ENCODE assay signal across 2 cellular contexts in genomic region chr4:103425406-103425805, GRCh38.
TF ChIP-seq lines count a peak whose summit lies in the region.

No MANE protein-coding gene starts in this region.

TF ChIP-seq in A549, 52 proteins besides CTCF, POLR2A, EP300 and RAD21 (continued from another document):
- TF ChIP-seq HOXB13 (CRISPR knock-in tag; IDR thresholded peaks at IDR 0.05; ENCODE audit: low read depth) (no peak), KDM1A (IDR thresholded peaks at IDR 0.05; ENCODE audit: low read depth) (no peak), GATA3 (IDR thresholded peaks at IDR 0.05; ENCODE audit: borderline replicate concordance) (no peak), HDAC2 (IDR thresholded peaks at IDR 0.05) (no peak), ZNF302 (CRISPR knock-in tag; IDR thresholded peaks at IDR 0.05) (no peak)
TF ChIP-seq in A549: peak in this region for 0.

TF ChIP-seq in GM23338, 12 proteins besides CTCF, POLR2A, EP300 and RAD21 (continued from another document):
- TF ChIP-seq, protein P1, sequence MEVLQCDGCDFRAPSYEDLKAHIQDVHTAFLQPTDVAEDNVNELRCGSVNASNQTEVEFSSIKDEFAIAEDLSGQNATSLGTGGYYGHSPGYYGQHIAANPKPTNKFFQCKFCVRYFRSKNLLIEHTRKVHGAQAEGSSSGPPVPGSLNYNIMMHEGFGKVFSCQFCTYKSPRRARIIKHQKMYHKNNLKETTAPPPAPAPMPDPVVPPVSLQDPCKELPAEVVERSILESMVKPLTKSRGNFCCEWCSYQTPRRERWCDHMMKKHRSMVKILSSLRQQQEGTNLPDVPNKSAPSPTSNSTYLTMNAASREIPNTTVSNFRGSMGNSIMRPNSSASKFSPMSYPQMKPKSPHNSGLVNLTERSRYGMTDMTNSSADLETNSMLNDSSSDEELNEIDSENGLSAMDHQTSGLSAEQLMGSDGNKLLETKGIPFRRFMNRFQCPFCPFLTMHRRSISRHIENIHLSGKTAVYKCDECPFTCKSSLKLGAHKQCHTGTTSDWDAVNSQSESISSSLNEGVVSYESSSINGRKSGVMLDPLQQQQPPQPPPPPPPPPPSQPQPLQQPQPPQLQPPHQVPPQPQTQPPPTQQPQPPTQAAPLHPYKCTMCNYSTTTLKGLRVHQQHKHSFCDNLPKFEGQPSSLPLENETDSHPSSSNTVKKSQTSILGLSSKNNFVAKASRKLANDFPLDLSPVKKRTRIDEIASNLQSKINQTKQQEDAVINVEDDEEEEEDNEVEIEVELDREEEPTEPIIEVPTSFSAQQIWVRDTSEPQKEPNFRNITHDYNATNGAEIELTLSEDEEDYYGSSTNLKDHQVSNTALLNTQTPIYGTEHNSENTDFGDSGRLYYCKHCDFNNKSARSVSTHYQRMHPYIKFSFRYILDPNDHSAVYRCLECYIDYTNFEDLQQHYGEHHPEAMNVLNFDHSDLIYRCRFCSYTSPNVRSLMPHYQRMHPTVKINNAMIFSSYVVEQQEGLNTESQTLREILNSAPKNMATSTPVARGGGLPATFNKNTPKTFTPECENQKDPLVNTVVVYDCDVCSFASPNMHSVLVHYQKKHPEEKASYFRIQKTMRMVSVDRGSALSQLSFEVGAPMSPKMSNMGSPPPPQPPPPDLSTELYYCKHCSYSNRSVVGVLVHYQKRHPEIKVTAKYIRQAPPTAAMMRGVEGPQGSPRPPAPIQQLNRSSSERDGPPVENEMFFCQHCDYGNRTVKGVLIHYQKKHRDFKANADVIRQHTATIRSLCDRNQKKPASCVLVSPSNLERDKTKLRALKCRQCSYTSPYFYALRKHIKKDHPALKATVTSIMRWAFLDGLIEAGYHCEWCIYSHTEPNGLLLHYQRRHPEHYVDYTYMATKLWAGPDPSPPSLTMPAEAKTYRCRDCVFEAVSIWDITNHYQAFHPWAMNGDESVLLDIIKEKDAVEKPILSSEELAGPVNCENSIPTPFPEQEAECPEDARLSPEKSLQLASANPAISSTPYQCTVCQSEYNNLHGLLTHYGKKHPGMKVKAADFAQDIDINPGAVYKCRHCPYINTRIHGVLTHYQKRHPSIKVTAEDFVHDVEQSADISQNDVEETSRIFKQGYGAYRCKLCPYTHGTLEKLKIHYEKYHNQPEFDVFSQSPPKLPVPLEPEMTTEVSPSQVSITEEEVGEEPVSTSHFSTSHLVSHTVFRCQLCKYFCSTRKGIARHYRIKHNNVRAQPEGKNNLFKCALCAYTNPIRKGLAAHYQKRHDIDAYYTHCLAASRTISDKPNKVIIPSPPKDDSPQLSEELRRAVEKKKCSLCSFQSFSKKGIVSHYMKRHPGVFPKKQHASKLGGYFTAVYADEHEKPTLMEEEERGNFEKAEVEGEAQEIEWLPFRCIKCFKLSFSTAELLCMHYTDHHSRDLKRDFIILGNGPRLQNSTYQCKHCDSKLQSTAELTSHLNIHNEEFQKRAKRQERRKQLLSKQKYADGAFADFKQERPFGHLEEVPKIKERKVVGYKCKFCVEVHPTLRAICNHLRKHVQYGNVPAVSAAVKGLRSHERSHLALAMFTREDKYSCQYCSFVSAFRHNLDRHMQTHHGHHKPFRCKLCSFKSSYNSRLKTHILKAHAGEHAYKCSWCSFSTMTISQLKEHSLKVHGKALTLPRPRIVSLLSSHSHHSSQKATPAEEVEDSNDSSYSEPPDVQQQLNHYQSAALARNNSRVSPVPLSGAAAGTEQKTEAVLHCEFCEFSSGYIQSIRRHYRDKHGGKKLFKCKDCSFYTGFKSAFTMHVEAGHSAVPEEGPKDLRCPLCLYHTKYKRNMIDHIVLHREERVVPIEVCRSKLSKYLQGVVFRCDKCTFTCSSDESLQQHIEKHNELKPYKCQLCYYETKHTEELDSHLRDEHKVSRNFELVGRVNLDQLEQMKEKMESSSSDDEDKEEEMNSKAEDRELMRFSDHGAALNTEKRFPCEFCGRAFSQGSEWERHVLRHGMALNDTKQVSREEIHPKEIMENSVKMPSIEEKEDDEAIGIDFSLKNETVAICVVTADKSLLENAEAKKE (CRISPR knock-in tag; IDR thresholded peaks at IDR 0.05) = 0 out of 2 replicates have a peak, but pooled peaks have one; percentile 34
- TF ChIP-seq NANOG (IDR thresholded peaks at IDR 0.05; ENCODE audit: borderline replicate concordance) (no peak), ETS1 (IDR thresholded peaks at IDR 0.05) (no peak), STAT1 (IDR thresholded peaks at IDR 0.05; ENCODE audit: unreplicated experiment) (no peak), JUNB (IDR thresholded peaks at IDR 0.05; ENCODE audit: unreplicated experiment) (no peak)
